In genomic region chr15:74809951-74810350, GRCh38 we compare ENCODE assay signal across 18 cellular contexts. TPM values are rescaled to one million over a fixed set of nuclear protein-coding genes. Genes with fewer than 3 reads are reported as not detected.
DNase-seq lines count a peak whose midpoint lies in the region; ATAC-seq and TF ChIP-seq lines count a peak whose summit lies in the region.
"Had no signal": no experiment of that assay in that cellular context is flagged by ENCODE, and none has a peak within 500 bp of the region (broad histone marks: within the 10 kb centered on the region; RNA-seq: fewer than 3 reads in every experiment).

No MANE protein-coding gene starts in this region.

- DNase-seq in EH (ENCODE audit: low read depth) (peak; percentile 63), HS-5 (ENCODE audit: low read depth) (peak; percentile 35), RWPE2 (ENCODE audit: low spot score) (no peak), hepatic stellate cell (ENCODE audit: low spot score) (peak; percentile 60), GOT3 (lab: John Stamatoyannopoulos, UW) (no peak), suprapubic skin (ENCODE audit: low spot score in 2 of 2) (no peak), NCI-H2196 treated with DMSO at 0.1 percent for 48 hours (lab: John Stamatoyannopoulos, UW; ENCODE audit: unreplicated experiment) (no peak)
- DNase-seq: AML-193, DMS79, GDM1, MM.1S, NCI-H1092, NCI-H2081, NCI-H748 treated with DMSO at 0.1 percent for 48 hours, SIG-M5 had no signal

- ATAC-seq in RWPE2 (ENCODE audit: low read depth) = peak; percentile 43
- no peak for ATAC-seq in HG03342 (IDR thresholded peaks at IDR 0.05; ENCODE audit: unreplicated experiment)

- H3K9me3 ChIP-seq in RWPE2 (ENCODE audit: severe bottlenecking) = no peaks in the 10 kb centered on the region
- H3K9me3 ChIP-seq in suprapubic skin = no peaks in the 10 kb centered on the region

- H3K27ac ChIP-seq in RWPE2 (ENCODE audit: poor library complexity, severe bottlenecking) = peak overlapping the region; percentile 27
- no peak overlapping the region for H3K27ac ChIP-seq in suprapubic skin

- TF ChIP-seq EP300 in suprapubic skin (IDR thresholded peaks at IDR 0.05) = no peak

- H3K4me1 ChIP-seq in RWPE2 (ENCODE audit: insufficient read depth, poor library complexity, severe bottlenecking) (peaks cover 21% of the 10 kb centered on the region), suprapubic skin (no peaks in the 10 kb centered on the region)

- TF ChIP-seq CTCF in RWPE2 (IDR thresholded peaks at IDR 0.05; ENCODE audit: poor library complexity, severe bottlenecking) (no peak), suprapubic skin (IDR thresholded peaks at IDR 0.05) (no peak)

- 79% methylated on average over 3 of the region's 3 CpGs for WGBS in suprapubic skin

- H3K27me3 ChIP-seq in RWPE2 (ENCODE audit: insufficient read depth, poor library complexity, severe bottlenecking) (no peaks in the 10 kb centered on the region), suprapubic skin (no peaks in the 10 kb centered on the region)

- H3K36me3 ChIP-seq in RWPE2 (ENCODE audit: low read depth) = no peaks in the 10 kb centered on the region
- H3K36me3 ChIP-seq in suprapubic skin = no peaks in the 10 kb centered on the region

- H3K4me3 ChIP-seq in RWPE2 (ENCODE audit: severe bottlenecking) (no peak overlapping the region), suprapubic skin (no peak overlapping the region)

- TF ChIP-seq POLR2A in suprapubic skin (IDR thresholded peaks at IDR 0.05) = no peak

RNA-seq across cellular contexts. Expression of gene LMAN1L, which starts 2.7 kb away (rescaled TPM):
- total RNA-seq in suprapubic skin = under 1 TPM in 1 of 4 donors, not detected in 3; 0.42 TPM
- total RNA-seq: H1, NCI-H460 had no signal

RNA-seq across cellular contexts. Expression of gene CPLX3, which starts 16.5 kb away (rescaled TPM):
- total RNA-seq in suprapubic skin = under 1 TPM in 1 of 4 donors, not detected in 3; 0.47 TPM
- total RNA-seq: H1 had no signal

RNA-seq across cellular contexts. Expression of gene CSK, which starts 28.1 kb away (rescaled TPM):
- total RNA-seq in suprapubic skin = 10 to 100 TPM; 33.1 to 45.2 (median 35.5) TPM

RNA-seq across cellular contexts. Expression of gene ULK3, which starts 33.0 kb away (rescaled TPM):
- 100 to 1,000 TPM; 105 to 330 (median 129) TPM for total RNA-seq in suprapubic skin

Comparison
In these comparisons a context has a peak if more than half of its experiments do, and no peak if none do; other contexts are left out.
1. DNase-seq: peak in EH (single experiment), HS-5 (single experiment) and hepatic stellate cell (single experiment); none in RWPE2 (single experiment), GOT3 (single experiment), suprapubic skin (0 of 2) and NCI-H2196 treated with DMSO at 0.1 percent for 48 hours (single experiment).